21 cellular contexts compared by ENCODE assay signal in the genomic region with DNA sequence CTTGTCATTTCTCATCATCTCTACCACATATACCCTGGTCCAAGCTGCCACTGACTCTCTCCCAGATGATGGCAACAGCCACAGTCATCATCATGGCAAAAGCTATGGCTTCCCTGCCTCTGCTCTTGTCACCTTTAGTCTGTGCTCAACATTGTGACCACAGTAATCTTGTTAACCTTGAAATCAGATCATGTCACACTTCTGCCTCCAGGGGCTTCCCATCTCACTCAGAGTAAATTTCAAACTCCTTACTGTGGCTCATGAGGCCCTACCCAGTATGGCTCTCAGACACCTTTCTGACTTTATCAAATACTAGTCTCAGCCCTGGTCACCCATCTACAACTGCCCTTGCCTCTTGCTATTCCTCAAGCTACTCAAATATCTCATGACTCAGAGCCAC. TPM values are rescaled to one million over a fixed set of nuclear protein-coding genes. Genes with fewer than 3 reads are reported as not detected.
A peak's percentile ranks its signal among the peaks of the same experiment; 100 is the strongest.
DNase-seq lines count a peak whose midpoint lies in the region; ATAC-seq and TF ChIP-seq lines count a peak whose summit lies in the region.
"Had no signal": no experiment of that assay in that cellular context is flagged by ENCODE, and none has a peak within 500 bp of the region (broad histone marks: within the 10 kb centered on the region; RNA-seq: fewer than 3 reads in every experiment).

No MANE protein-coding gene starts in this region.

- H2BK120ac ChIP-seq in mesendoderm (ENCODE audit: low read depth, low read length): no peak overlapping the region

- H2AFZ ChIP-seq in GM23338: peak overlapping the region; percentile 35
- H2AFZ ChIP-seq: GM23248, parathyroid adenoma had no signal

- H3K18ac ChIP-seq in mesendoderm (ENCODE audit: low read length): no peak overlapping the region

- no peak overlapping the region for H3K9ac ChIP-seq in HUES48 (ENCODE audit: low read depth, low read length)
- no peak overlapping the region for H3K9ac ChIP-seq in mesendoderm (ENCODE audit: low read length)
- H3K9ac ChIP-seq: GM23248, parathyroid adenoma had no signal

- no peaks in the 10 kb centered on the region for H4K20me1 ChIP-seq in GM23338 (replicated peaks; ENCODE audit: insufficient read depth)

- H3K4me3 Mint-ChIP-seq in GM23338: no peak overlapping the region
- H3K4me3 Mint-ChIP-seq: activated CD4-positive, alpha-beta memory T cell treated with anti-CD3 and anti-CD28 coated beads, Interleukin-2, amount 10 ng/mL, durations not matched to agents 7 days and 5 days had no signal

- H3K79me1 ChIP-seq in mesendoderm (ENCODE audit: low read length): no peaks in the 10 kb centered on the region

- H3K4me1 ChIP-seq in GM23338 (ENCODE audit: insufficient read depth) (peaks cover 8% of the 10 kb centered on the region), HUES48 (ENCODE audit: control insufficient read depth, insufficient read depth, low read length) (peaks cover 21% of the 10 kb centered on the region), mesendoderm (ENCODE audit: control insufficient read depth, low read depth, low read length) (peaks cover 4% of the 10 kb centered on the region)
- H3K4me1 ChIP-seq: parathyroid adenoma had no signal

- H3K4me2 ChIP-seq in GM23338 (0 out of 2 replicates have a peak overlapping the region, but pooled peaks have one; percentile 31), mesendoderm (ENCODE audit: low read length) (no peak overlapping the region)

- H4K5ac ChIP-seq in mesendoderm (ENCODE audit: low read length): no peak overlapping the region

- H3K4me3 ChIP-seq in GM23338 (no peak overlapping the region), HUES48 (ENCODE audit: low read depth, low read length) (no peak overlapping the region), mesendoderm (ENCODE audit: low read length) (no peak overlapping the region)
- H3K4me3 ChIP-seq: GM23248, transverse colon had no signal

- no peak overlapping the region for H2BK15ac ChIP-seq in mesendoderm (replicated peaks; ENCODE audit: low read depth)

- H3K27me3 Mint-ChIP-seq in GM23338 (ENCODE audit: insufficient read depth, low read depth, poor library complexity): peaks cover 7% of the 10 kb centered on the region
- H3K27me3 Mint-ChIP-seq: activated CD4-positive, alpha-beta memory T cell treated with anti-CD3 and anti-CD28 coated beads, Interleukin-2, amount 10 ng/mL, durations not matched to agents 7 days and 5 days had no signal

- peak overlapping the region; percentile 57; the same call in 1 of the 2 replicates for H3K27ac ChIP-seq in GM23338 (ENCODE audit: low read depth)
- H3K27ac ChIP-seq in HUES48 (ENCODE audit: low read depth, low read length): peak overlapping the region; percentile 64
- H3K27ac ChIP-seq in mesendoderm (ENCODE audit: low read depth, low read length): no peak overlapping the region
- H3K27ac ChIP-seq: GM23248, parathyroid adenoma, transverse colon had no signal

- DNase-seq in GM23338 (ENCODE audit: low spot score) (no peak), mesendoderm (peak; percentile 53), NCI-H146 (lab: John Stamatoyannopoulos, UW) (no peak), hypothalamus (lab: John Stamatoyannopoulos, UW) (no peak), NCI-H1694 treated with DMSO at 0.1 percent for 48 hours (lab: John Stamatoyannopoulos, UW) (no peak)
- DNase-seq in activated effector memory CD4-positive, alpha-beta T cell treated with Interleukin-2 at 50 U/mL for 16 hours: no peak
- DNase-seq: activated CD4-positive, alpha-beta memory T cell treated with anti-CD3 and anti-CD28 coated beads, Interleukin-2, amount 10 ng/mL, durations not matched to agents 7 days and 5 days; amygdala; cerebellar nuclear complex; GM23248; hippocampal formation; left colon; MV-4-11; NCI-H774; stimulated activated CD4-positive, alpha-beta T cell treated with anti-CD3 and anti-CD28 coated beads, Interleukin-4, amount 100 ng/mL, for 24 hours; stimulated activated CD8-positive, alpha-beta memory T cell treated with anti-CD3 and anti-CD28 coated beads, Interleukin-4, amount 100 ng/mL, for 48 hours; transverse colon had no signal

- H3K9me3 Mint-ChIP-seq in GM23338: peaks cover 25% of the 10 kb centered on the region

- no peak overlapping the region for H2BK5ac ChIP-seq in mesendoderm (ENCODE audit: low read length)

- H4K8ac ChIP-seq in mesendoderm (ENCODE audit: low read depth, low read length): no peak overlapping the region

- H3K9me2 ChIP-seq in GM23338 (ENCODE audit: insufficient read depth): 0 out of 2 replicates have a peak, but pooled peaks cover 8% of the 10 kb centered on the region

- no peak overlapping the region for H3K4ac ChIP-seq in mesendoderm (ENCODE audit: low read depth, low read length)

- H2AK5ac ChIP-seq in mesendoderm (ENCODE audit: low read length): no peak overlapping the region

- H3K4me1 Mint-ChIP-seq in GM23338: peaks cover 33% of the 10 kb centered on the region

- no peaks in the 10 kb centered on the region for H3F3A ChIP-seq in GM23338 (replicated peaks; ENCODE audit: low read depth)

- TF ChIP-seq CTCF in GM12873 (IDR thresholded peaks at IDR 0.05; ENCODE audit: insufficient read depth, low read depth, low read length, missing control alignments): peak; percentile 8
- peak in 1 of 2 experiments; percentile 8; a peak in 1 of 4 replicates for TF ChIP-seq CTCF in GM23338 (conservative IDR thresholded peaks at IDR 0.05; ENCODE audit: low read depth in 2 of 2)

- ATAC-seq in GM23338: peak; percentile 32
- ATAC-seq: left colon had no signal

- H3K9me3 ChIP-seq in HUES48 (ENCODE audit: control insufficient read depth, insufficient read depth, low read length): no peaks in the 10 kb centered on the region
- H3K9me3 ChIP-seq: transverse colon had no signal

- peaks cover 11% of the 10 kb centered on the region for H3K36me3 Mint-ChIP-seq in GM23338 (ENCODE audit: low read depth)

- no peak overlapping the region for H3K56ac ChIP-seq in mesendoderm (ENCODE audit: low read length)

- H3K79me2 ChIP-seq in GM23338 (replicated peaks; ENCODE audit: insufficient read depth) (no peaks in the 10 kb centered on the region), mesendoderm (ENCODE audit: control insufficient read depth, insufficient read depth, low read length) (no peaks in the 10 kb centered on the region)
- H3K79me2 ChIP-seq: parathyroid adenoma had no signal

- no peaks in the 10 kb centered on the region for H3K36me3 ChIP-seq in GM23338 (ENCODE audit: insufficient read depth)
- H3K36me3 ChIP-seq in HUES48 (ENCODE audit: control insufficient read depth, insufficient read depth, low read length): no peaks in the 10 kb centered on the region
- no peaks in the 10 kb centered on the region for H3K36me3 ChIP-seq in mesendoderm (ENCODE audit: control insufficient read depth, insufficient read depth, low read length)
- H3K36me3 ChIP-seq: transverse colon had no signal

- no peaks in the 10 kb centered on the region for H3K27me3 ChIP-seq in GM23338 (ENCODE audit: insufficient read depth)
- no peaks in the 10 kb centered on the region for H3K27me3 ChIP-seq in HUES48 (ENCODE audit: control insufficient read depth, insufficient read depth, low read length)
- H3K27me3 ChIP-seq in mesendoderm (ENCODE audit: insufficient read depth, low read length, poor library complexity): no peaks in the 10 kb centered on the region
- H3K27me3 ChIP-seq: transverse colon had no signal

- H3K23ac ChIP-seq in mesendoderm (ENCODE audit: low read length): no peak overlapping the region

- H3K27ac Mint-ChIP-seq in GM23338: no peak overlapping the region
- H3K27ac Mint-ChIP-seq: activated CD4-positive, alpha-beta memory T cell treated with anti-CD3 and anti-CD28 coated beads, Interleukin-2, amount 10 ng/mL, durations not matched to agents 7 days and 5 days; activated T-helper 2 cell treated with anti-CD3 and anti-CD28 coated beads, Interferon-gamma antibody, Interleukin-2, Interleukin-4, amounts not matched to agents 10 μg/mL and 5 μg/mL and 100 μg/mL, durations not matched to agents 14 hours and 24 hours and 36 hours had no signal

TF ChIP-seq in GM23338, 12 proteins besides CTCF, POLR2A, EP300 and RAD21 (continues in another document):
- TF ChIP-seq EZH2phosphoT487 (IDR thresholded peaks at IDR 0.05; ENCODE audit: unreplicated experiment): no peak
- no peak for TF ChIP-seq STAT1 (IDR thresholded peaks at IDR 0.05; ENCODE audit: unreplicated experiment)

RNA-seq across cellular contexts. Expression of gene STIM2, which starts 41.2 kb away (rescaled TPM):
- 13.1 and 15.1 TPM in 2 replicates for total RNA-seq in GM23338 (2014; rRNA removed; shearing (Covaris generic))
- 17.4 and 17.8 TPM in 2 replicates for polyA plus RNA-seq in GM23338 (2016; fragmentation: Nextera tagmentation; extraction: Ambion mirVana)
- polyA plus RNA-seq in mesendoderm (2013, experiment 1 of 2): 23.9 TPM
- 22.4 TPM for polyA plus RNA-seq in mesendoderm (2013, experiment 2 of 2)
